Comparison of ENCODE assay signal across 10 cellular contexts in the genomic region with DNA sequence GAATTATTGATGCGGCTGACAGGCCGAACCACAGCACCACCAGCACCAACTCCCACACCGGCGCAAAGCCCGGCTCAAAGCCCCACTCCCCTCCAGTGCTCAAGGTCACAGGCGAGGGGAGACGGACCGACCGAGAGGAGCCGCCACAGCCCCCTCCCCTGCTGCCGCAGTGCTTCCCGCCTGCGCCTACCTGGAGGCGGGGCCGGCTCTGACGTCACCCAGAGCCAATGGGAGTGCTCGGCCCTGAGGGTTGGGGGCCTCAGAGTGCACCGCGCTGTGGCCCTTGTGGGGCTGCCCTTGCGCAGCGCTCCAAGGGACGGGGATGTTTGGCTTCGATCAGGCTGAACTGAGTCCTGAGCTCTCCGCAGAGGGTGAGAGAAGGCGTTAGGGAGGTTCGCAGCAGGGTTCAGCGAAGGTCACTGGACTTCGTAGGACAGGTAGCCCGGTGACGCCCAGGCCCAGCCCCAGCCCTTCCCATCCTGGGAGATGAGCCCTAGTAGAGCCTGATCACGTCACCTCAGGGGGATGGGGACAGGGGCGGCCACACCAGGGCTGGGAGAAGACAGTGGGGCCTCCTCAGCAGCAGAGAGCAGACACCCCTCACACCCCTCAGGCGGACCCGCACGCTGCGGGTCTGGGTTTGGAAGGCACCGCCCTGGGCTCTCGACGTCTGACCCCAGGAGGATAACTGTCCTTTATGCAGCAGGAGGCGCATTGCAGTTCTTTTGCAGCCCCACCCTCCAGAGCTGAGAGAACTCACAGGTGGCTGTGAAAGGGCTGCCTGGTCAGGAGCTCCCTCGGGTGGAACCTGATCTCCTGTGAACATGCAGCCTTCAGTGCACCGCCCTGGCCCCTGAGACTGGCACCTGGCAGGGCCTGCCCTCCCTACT. TPM values are rescaled to one million over a fixed set of nuclear protein-coding genes. Genes with fewer than 3 reads are reported as not detected.
A peak's percentile ranks its signal among the peaks of the same experiment; 100 is the strongest.
DNase-seq lines count a peak whose midpoint lies in the region; ATAC-seq, FAIRE-seq and TF ChIP-seq lines count a peak whose summit lies in the region.
"Had no signal": no experiment of that assay in that cellular context is flagged by ENCODE, and none has a peak within 500 bp of the region (broad histone marks: within the 10 kb centered on the region; RNA-seq: fewer than 3 reads in every experiment).

No MANE protein-coding gene starts in this region.

- peak overlapping the region; percentile 29 for H2AFZ ChIP-seq in mammary epithelial cell (ENCODE audit: low read depth, low read length)

- ATAC-seq in GM19328 (IDR thresholded peaks at IDR 0.05; ENCODE audit: unreplicated experiment) (no peak), HG03025 (IDR thresholded peaks at IDR 0.05; ENCODE audit: low FRiP score, unreplicated experiment) (no peak)

- WGBS in mammary epithelial cell (ENCODE audit: low coverage, missing lambda C conversion rate), result 20% methylated on average over 22 of the region's 42 CpGs

- H3K27me3 ChIP-seq in mammary epithelial cell (ENCODE audit: insufficient read depth, low read length), result no peaks in the 10 kb centered on the region

- H4K20me1 ChIP-seq in mammary epithelial cell (ENCODE audit: insufficient read depth, low read length), result no peaks in the 10 kb centered on the region

- DNase-seq in GM13976 (ENCODE audit: low spot score) (peak; percentile 55), SK-N-MC (ENCODE audit: low read depth, low spot score) (no peak), mammary epithelial cell (no peak), kidney (peak; percentile 75), Kasumi-1 (lab: John Stamatoyannopoulos, UW) (no peak)
- peak; percentile 46 to 61 for DNase-seq in stimulated activated CD4-positive, alpha-beta T cell treated with anti-CD3 and anti-CD28 coated beads, Interleukin-2, amount 100 ng/mL, for 24 hours

- BruUV-seq in mammary epithelial cell (replicated peaks; lab: Mats Ljungman, UMichigan), result no TSS peak

- H3K9me3 ChIP-seq in SK-N-MC (ENCODE audit: low read depth, low read length) (no peaks in the 10 kb centered on the region), mammary epithelial cell (replicated peaks; ENCODE audit: insufficient read depth, low read length) (no peaks in the 10 kb centered on the region), kidney (ENCODE audit: control insufficient read depth in 1 of 2, low read length in 2 of 2) (no peaks in the 10 kb centered on the region)
- H3K9me3 ChIP-seq: neutrophil had no signal

- H3K4me3 ChIP-seq in SK-N-MC (peak overlapping the region; percentile 28; the same call in 1 of the 2 replicates), mammary epithelial cell (replicated peaks in 1 of 3; ENCODE audit: insufficient read depth in 1 of 3, low read depth in 2 of 3, low read length in 3 of 3) (peak overlapping the region in 1 of 3 experiments; percentile 22), kidney (ENCODE audit: low read length in 2 of 2) (peak overlapping the region; percentile 44)

- intact Hi-C loops in mammary epithelial cell (cut with micrococcal nuclease), result no loop called here
- intact Hi-C loops in kidney (cut with DNase I), result no loop called here

- H3K27ac ChIP-seq in SK-N-MC (no peak overlapping the region), mammary epithelial cell (ENCODE audit: insufficient read depth, low read depth, low read length) (no peak overlapping the region), kidney (ENCODE audit: low read depth in 2 of 2, low read length in 2 of 2) (no peak overlapping the region)
- H3K27ac ChIP-seq: KMS-11, neutrophil had no signal

- dilution Hi-C loops in mammary epithelial cell (cut with HindIII; ENCODE audit: low sequenced_read_pairs), result no loop called here

- in situ Hi-C loops in GM13976 (cut with MboI; ENCODE audit: low sequenced_read_pairs, unreplicated experiment), result loop anchor here (10.0 kb wide), 1 partner anchor 253 kb away; no protein-coding TSS in a partner anchor
- in situ Hi-C loops in mammary epithelial cell (cut with MboI; ENCODE audit: low sequenced_read_pairs in 2 of 2), result no loop called here

- H3K9ac ChIP-seq in SK-N-MC (ENCODE audit: insufficient read length), result no peak overlapping the region
- no peak overlapping the region for H3K9ac ChIP-seq in mammary epithelial cell (ENCODE audit: insufficient read depth, low read length)
- H3K9ac ChIP-seq in kidney (ENCODE audit: low read length in 2 of 2), result peak overlapping the region; percentile 32 to 58
- H3K9ac ChIP-seq: KMS-11 had no signal

- no peaks in the 10 kb centered on the region for H3K79me2 ChIP-seq in mammary epithelial cell (ENCODE audit: insufficient read depth, low read length)

- H3K36me3 ChIP-seq in SK-N-MC (ENCODE audit: insufficient read depth, low read length) (no peaks in the 10 kb centered on the region), mammary epithelial cell (ENCODE audit: insufficient read depth, low read length) (no peaks in the 10 kb centered on the region), kidney (ENCODE audit: control insufficient read depth in 1 of 2, insufficient read depth in 2 of 2, low read length in 2 of 2) (no peaks in the 10 kb centered on the region)
- H3K36me3 ChIP-seq: neutrophil had no signal

- FAIRE-seq in kidney (lab: Jason Lieb, UNC), result no peak

- peaks cover 7% of the 10 kb centered on the region for H3K4me1 ChIP-seq in mammary epithelial cell (ENCODE audit: insufficient read depth, low read length)
- H3K4me1 ChIP-seq in kidney (ENCODE audit: control insufficient read depth in 1 of 2, insufficient read depth in 1 of 2, low read depth in 1 of 2, low read length in 2 of 2), result peaks cover 0 to 9% of the 10 kb centered on the region in 2 donors

- peak overlapping the region; percentile 34 for H3K4me2 ChIP-seq in mammary epithelial cell (ENCODE audit: insufficient read depth, low read depth, low read length)
- H3K4me2 ChIP-seq: KMS-11 had no signal

- TF ChIP-seq CTCF in GM13976 (IDR thresholded peaks at IDR 0.05; ENCODE audit: borderline replicate concordance, control extremely low read depth, extremely low read depth, insufficient read depth, missing control alignments), result no peak
- no peak for TF ChIP-seq CTCF in mammary epithelial cell (conservative IDR thresholded peaks at IDR 0.05 in 1 of 2, IDR thresholded peaks at IDR 0.05 in 1 of 2; ENCODE audit: extremely low read depth in 1 of 2, insufficient read depth in 1 of 2, low read depth in 1 of 2, low read length in 2 of 2)
- TF ChIP-seq CTCF in kidney (IDR thresholded peaks at IDR 0.05; ENCODE audit: borderline replicate concordance, extremely low read depth, insufficient read depth), result no peak

- CTCF ChIA-PET in mammary epithelial cell (lab: Charles Lee; ENCODE audit: low non-redundant PET), result no interaction called here

RNA-seq across cellular contexts. Expression of a gene that starts 1.5 kb away (rescaled TPM):
- 1 to 10 TPM; 3.8 to 5.0 TPM for total RNA-seq in mammary epithelial cell
- polyA plus RNA-seq in mammary epithelial cell, result 0.44 TPM
- polyA minus RNA-seq in mammary epithelial cell, result not detected
- total RNA-seq in kidney, result 5.7 TPM
- 1.7 TPM for polyA plus RNA-seq in kidney (ENCODE audit: insufficient read depth, low read depth, low replicate concordance)

RNA-seq across cellular contexts. Expression of a gene that starts 13.8 kb away (rescaled TPM):
- 10 to 100 TPM; 12.5 to 14.4 TPM for total RNA-seq in mammary epithelial cell
- polyA plus RNA-seq in mammary epithelial cell, result 10.0 TPM
- polyA minus RNA-seq in mammary epithelial cell, result 7.2 TPM
- total RNA-seq in kidney, result 25.0 TPM
- 13.7 TPM for polyA plus RNA-seq in kidney (ENCODE audit: insufficient read depth, low read depth, low replicate concordance)

Comparison
In these comparisons a context has a peak if more than half of its experiments do, and no peak if none do; other contexts are left out.
1. DNase-seq: peak in GM13976 (single experiment), kidney (single experiment) and stimulated activated CD4-positive, alpha-beta T cell treated with anti-CD3 and anti-CD28 coated beads, Interleukin-2, amount 100 ng/mL, for 24 hours (2 of 2); none in SK-N-MC (single experiment), mammary epithelial cell (single experiment) and Kasumi-1 (0 of 2).
2. H3K9ac ChIP-seq: peak in kidney (2 of 2); none in SK-N-MC (single experiment) and mammary epithelial cell (single experiment).